Comparison of ENCODE assay signal across 8 cellular contexts in the genomic region with DNA sequence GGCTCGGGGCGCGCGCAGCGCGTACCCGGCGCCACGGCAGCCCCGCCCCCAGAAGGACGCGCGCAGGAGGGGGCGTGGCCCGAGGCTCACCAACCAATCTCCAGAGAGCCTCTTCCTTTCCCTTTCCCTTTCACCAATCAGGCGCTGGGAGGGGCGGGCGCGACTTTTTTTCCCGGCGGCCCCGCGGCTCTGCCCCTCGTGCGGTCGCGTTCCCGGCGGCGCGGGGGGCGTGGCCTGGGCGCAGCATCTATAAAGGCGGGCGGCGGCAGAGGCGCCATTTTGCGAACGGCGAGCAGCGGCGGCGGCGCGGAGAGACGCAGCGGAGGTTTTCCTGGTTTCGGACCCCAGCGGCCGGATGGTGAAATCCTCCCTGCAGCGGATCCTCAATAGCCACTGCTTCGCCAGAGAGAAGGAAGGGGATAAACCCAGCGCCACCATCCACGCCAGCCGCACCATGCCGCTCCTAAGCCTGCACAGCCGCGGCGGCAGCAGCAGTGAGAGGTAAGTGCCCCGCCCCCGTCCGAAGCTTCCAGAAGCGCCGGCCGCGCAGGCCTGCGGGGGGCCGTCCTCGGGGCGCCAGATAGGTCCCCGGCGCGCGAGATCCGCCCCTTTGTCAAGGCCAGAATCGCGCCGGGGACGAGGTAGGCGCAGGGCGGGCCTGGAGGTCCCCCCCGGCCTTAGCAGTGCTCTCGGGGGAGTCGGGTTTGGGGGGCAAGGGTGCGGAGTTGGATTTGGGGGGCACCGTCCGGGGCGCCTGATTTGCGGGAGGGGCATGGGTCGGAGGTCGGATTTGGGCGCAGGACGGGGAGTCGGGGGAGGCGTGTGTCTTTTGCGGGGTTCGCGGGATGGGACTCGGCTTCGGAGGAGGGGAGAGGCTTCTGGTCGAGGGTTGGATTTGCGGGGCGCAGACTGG. TPM values are rescaled to one million over a fixed set of nuclear protein-coding genes. Genes with fewer than 3 reads are reported as not detected.
A peak's percentile ranks its signal among the peaks of the same experiment; 100 is the strongest.
DNase-seq lines count a peak whose midpoint lies in the region; TF ChIP-seq lines count a peak whose summit lies in the region.

No MANE protein-coding gene starts in this region.

- H3K4me1 Mint-ChIP-seq in nephron progenitor cell: peaks cover 49% of the 10 kb centered on the region
- H3K4me1 Mint-ChIP-seq in stimulated activated naive CD8-positive, alpha-beta T cell treated with anti-CD3 and anti-CD28 coated beads, Interleukin-15, Interleukin-2, amounts not matched to agents 100 ng/mL and 50 ng/mL, for 24 hours (ENCODE audit: low read depth): peaks cover 50% of the 10 kb centered on the region

- peak; percentile 96 for DNase-seq in GM23248
- peak; percentile 97 for DNase-seq in LoVo (ENCODE audit: low spot score)
- peak; percentile 100 for DNase-seq in RWPE1 (ENCODE audit: low spot score)
- peak; percentile 99 for DNase-seq in activated effector memory CD4-positive, alpha-beta T cell treated with Interleukin-2 at 50 U/mL for 16 hours
- DNase-seq in fibroblast of the aortic adventitia (ENCODE audit: low read depth): peak; percentile 95
- peak; percentile 99 for DNase-seq in nephron progenitor cell

- no peaks in the 10 kb centered on the region for H3K9me3 Mint-ChIP-seq in nephron progenitor cell
- H3K9me3 Mint-ChIP-seq in stimulated activated naive CD8-positive, alpha-beta T cell treated with anti-CD3 and anti-CD28 coated beads, Interleukin-15, Interleukin-2, amounts not matched to agents 100 ng/mL and 50 ng/mL, for 24 hours: no peaks in the 10 kb centered on the region

- H3K9me3 ChIP-seq in DOHH2 (ENCODE audit: control insufficient read depth, insufficient read depth, low read length) (no peaks in the 10 kb centered on the region), GM23248 (ENCODE audit: low read depth) (no peaks in the 10 kb centered on the region)

- H3K4me3 Mint-ChIP-seq in nephron progenitor cell: peak overlapping the region; percentile 91
- H3K4me3 Mint-ChIP-seq in stimulated activated naive CD8-positive, alpha-beta T cell treated with anti-CD3 and anti-CD28 coated beads, Interleukin-15, Interleukin-2, amounts not matched to agents 100 ng/mL and 50 ng/mL, for 24 hours: peak overlapping the region; percentile 93

- peak overlapping the region; percentile 99 for H3K9ac ChIP-seq in GM23248

- peak overlapping the region; percentile 86 for H3K4me3 ChIP-seq in DOHH2 (ENCODE audit: low read length)
- H3K4me3 ChIP-seq in GM23248: peak overlapping the region; percentile 92
- H3K4me3 ChIP-seq in fibroblast of the aortic adventitia (ENCODE audit: low read depth, low read length): peak overlapping the region; percentile 95

- no peaks in the 10 kb centered on the region for H3K27me3 ChIP-seq in DOHH2 (ENCODE audit: control insufficient read depth, low read length)
- no peaks in the 10 kb centered on the region for H3K27me3 ChIP-seq in GM23248 (replicated peaks; ENCODE audit: insufficient read depth)

- H3K79me2 ChIP-seq in DOHH2 (ENCODE audit: control insufficient read depth, low read length) (peaks cover 63% of the 10 kb centered on the region), GM23248 (ENCODE audit: insufficient read depth) (peaks cover 66% of the 10 kb centered on the region)

- in situ Hi-C loops in GM23248 (cut with MboI): no loop called here

- POLR2A ChIA-PET in RWPE1 (lab: Yijun Ruan, JAX; ENCODE audit: low non-redundant PET): interaction anchor here (0.9 kb wide), 1 partner anchor 9 kb away, joined by 3 read pairs; no protein-coding TSS in a partner anchor

- H3K27ac Mint-ChIP-seq in nephron progenitor cell: peak overlapping the region; percentile 96
- H3K27ac Mint-ChIP-seq in stimulated activated naive CD8-positive, alpha-beta T cell treated with anti-CD3 and anti-CD28 coated beads, Interleukin-15, Interleukin-2, amounts not matched to agents 100 ng/mL and 50 ng/mL, for 24 hours: peak overlapping the region; percentile 88

- H3K27ac ChIP-seq in DOHH2 (ENCODE audit: low read depth, low read length): peak overlapping the region; percentile 85
- peak overlapping the region; percentile 95 for H3K27ac ChIP-seq in GM23248
- H3K27ac ChIP-seq in RWPE1: peak overlapping the region; percentile 94

- H4K20me1 ChIP-seq in DOHH2 (ENCODE audit: control insufficient read depth, insufficient read depth, low read depth, low read length) (peaks cover 24% of the 10 kb centered on the region), GM23248 (ENCODE audit: insufficient read depth) (peaks cover 14% of the 10 kb centered on the region)

- H3K36me3 ChIP-seq in DOHH2 (ENCODE audit: control insufficient read depth, low read length) (peaks cover 48% of the 10 kb centered on the region), GM23248 (ENCODE audit: low read depth) (no peaks in the 10 kb centered on the region; the same call in 1 of the 2 replicates)

- WGBS in GM23248 (ENCODE audit: low coverage in 1 of 2, low lambda C conversion rate in 2 of 2, missing lambda C conversion rate in 2 of 2), 2 experiments: 1% methylated on average over 68 to 89 of the region's 103 CpGs

- peaks cover 17% of the 10 kb centered on the region for H3K36me3 Mint-ChIP-seq in nephron progenitor cell (ENCODE audit: low read depth)
- H3K36me3 Mint-ChIP-seq in stimulated activated naive CD8-positive, alpha-beta T cell treated with anti-CD3 and anti-CD28 coated beads, Interleukin-15, Interleukin-2, amounts not matched to agents 100 ng/mL and 50 ng/mL, for 24 hours (ENCODE audit: low read depth): peaks cover 29% of the 10 kb centered on the region

- CTCF ChIA-PET in RWPE1 (lab: Yijun Ruan, JAX): no interaction called here

- no peaks in the 10 kb centered on the region for H3K9me2 ChIP-seq in DOHH2 (replicated peaks; ENCODE audit: control insufficient read depth, low read length)
- no peaks in the 10 kb centered on the region for H3K9me2 ChIP-seq in GM23248 (ENCODE audit: insufficient read depth)

- H3F3A ChIP-seq in DOHH2 (ENCODE audit: control insufficient read depth, insufficient read depth): peaks cover 41% of the 10 kb centered on the region
- peaks cover 6% of the 10 kb centered on the region for H3F3A ChIP-seq in GM23248 (ENCODE audit: insufficient read depth)

- H3K27me3 Mint-ChIP-seq in nephron progenitor cell (ENCODE audit: low read depth, poor library complexity): peaks cover 22% of the 10 kb centered on the region
- no peaks in the 10 kb centered on the region for H3K27me3 Mint-ChIP-seq in stimulated activated naive CD8-positive, alpha-beta T cell treated with anti-CD3 and anti-CD28 coated beads, Interleukin-15, Interleukin-2, amounts not matched to agents 100 ng/mL and 50 ng/mL, for 24 hours

- H2AFZ ChIP-seq in GM23248: peak overlapping the region; percentile 83

- no peak for TF ChIP-seq CTCF in DOHH2 (IDR thresholded peaks at IDR 0.05; ENCODE audit: low read depth, low read length, poor library complexity, severe bottlenecking)
- no peak for TF ChIP-seq CTCF in RWPE1 (conservative IDR thresholded peaks at IDR 0.05; ENCODE audit: low read depth)
- peak; percentile 32 for TF ChIP-seq CTCF in fibroblast of the aortic adventitia (IDR thresholded peaks at IDR 0.05; ENCODE audit: insufficient read depth, low read length)
- no peak for TF ChIP-seq CTCF in nephron progenitor cell (IDR thresholded peaks at IDR 0.05)

- H3K4me1 ChIP-seq in DOHH2 (ENCODE audit: control insufficient read depth, low read length) (peaks cover 64% of the 10 kb centered on the region), GM23248 (ENCODE audit: insufficient read depth) (peaks cover 24% of the 10 kb centered on the region)

- peak overlapping the region; percentile 99 for H3K4me2 ChIP-seq in DOHH2 (ENCODE audit: low read length)
- peak overlapping the region; percentile 67 for H3K4me2 ChIP-seq in GM23248 (ENCODE audit: unreplicated experiment)

RNA-seq across cellular contexts. Expression of a gene that starts 12.5 kb away (rescaled TPM):
- total RNA-seq in GM23248 (2014; rRNA removed; shearing (Covaris generic)): not detected in 2 replicates
- 0.19 TPM in 1 of 2 replicates, not detected in the other for polyA plus RNA-seq in GM23248 (2016; fragmentation: Nextera tagmentation; extraction: Ambion mirVana)
- total RNA-seq in fibroblast of the aortic adventitia (ENCODE audit: low replicate concordance): not detected in 2 replicates

RNA-seq across cellular contexts. Expression of a gene that starts 13.3 kb away (rescaled TPM):
- not detected in 2 replicates for total RNA-seq in GM23248 (2014; rRNA removed; shearing (Covaris generic))
- polyA plus RNA-seq in GM23248 (2016; fragmentation: Nextera tagmentation; extraction: Ambion mirVana): 0.41 TPM in 1 of 2 replicates, not detected in the other
- total RNA-seq in fibroblast of the aortic adventitia (ENCODE audit: low replicate concordance): 0.27 and 0.74 TPM in 2 replicates

RNA-seq across cellular contexts. Expression of a gene that starts 20.4 kb away (rescaled TPM):
- total RNA-seq in GM23248 (2014; rRNA removed; shearing (Covaris generic)): not detected in 2 replicates
- polyA plus RNA-seq in GM23248 (2016; fragmentation: Nextera tagmentation; extraction: Ambion mirVana): not detected in 2 replicates
- 0.81 and 1.8 TPM in 2 replicates for total RNA-seq in fibroblast of the aortic adventitia (ENCODE audit: low replicate concordance)

RNA-seq across cellular contexts. Expression of a gene that starts 32.9 kb away (rescaled TPM):
- 20.9 and 26.7 TPM in 2 replicates for total RNA-seq in GM23248 (2014; rRNA removed; shearing (Covaris generic))
- 13.7 and 16.8 TPM in 2 replicates for polyA plus RNA-seq in GM23248 (2016; fragmentation: Nextera tagmentation; extraction: Ambion mirVana)
- 11.9 and 29.6 TPM in 2 replicates for total RNA-seq in fibroblast of the aortic adventitia (ENCODE audit: low replicate concordance)

RNA-seq across cellular contexts. Expression of a gene that starts 33.4 kb away (rescaled TPM):
- 68.3 and 85.1 TPM in 2 replicates for total RNA-seq in GM23248 (2014; rRNA removed; shearing (Covaris generic))
- polyA plus RNA-seq in GM23248 (2016; fragmentation: Nextera tagmentation; extraction: Ambion mirVana): 62.3 and 69.5 TPM in 2 replicates
- 30.9 and 33.4 TPM in 2 replicates for total RNA-seq in fibroblast of the aortic adventitia (ENCODE audit: low replicate concordance)

Comparison
In these comparisons a context has a peak if more than half of its experiments do, and no peak if none do; other contexts are left out.
1. Peak in every context shown above with its lines: DNase-seq, H3K4me3 ChIP-seq and H3K27ac ChIP-seq.